28 cellular contexts compared by ENCODE assay signal in the genomic region with DNA sequence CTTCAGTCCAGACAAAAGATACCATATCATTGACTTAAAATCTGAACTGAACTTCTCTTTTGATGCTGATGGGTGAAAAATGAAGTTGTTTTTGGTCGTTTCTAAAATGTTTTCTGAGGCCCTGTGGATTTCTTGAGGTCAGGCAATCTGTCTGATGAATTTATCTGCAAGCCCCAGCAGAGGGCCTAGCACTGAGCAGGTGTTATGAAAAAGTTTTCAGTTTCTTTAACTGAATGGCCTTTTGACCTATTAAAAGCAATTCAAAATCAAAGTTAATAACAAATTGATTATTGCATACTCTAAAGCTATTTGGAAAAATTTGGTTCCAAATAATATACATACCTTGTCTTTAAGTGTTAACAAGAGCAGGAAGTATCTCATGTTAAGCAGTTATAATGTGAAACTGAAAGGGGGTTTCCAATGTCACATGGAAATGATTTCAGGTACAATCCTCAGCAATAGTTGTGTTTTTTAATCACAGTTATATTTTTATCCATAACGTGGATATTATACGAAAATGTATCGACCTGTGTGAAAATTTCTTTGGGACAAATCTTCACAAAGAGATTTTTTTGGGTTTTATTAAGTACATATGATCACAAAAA.
"Had no signal": no experiment of that assay in that cellular context is flagged by ENCODE, and none has a peak within 500 bp of the region (broad histone marks: within the 10 kb centered on the region; RNA-seq: fewer than 3 reads in every experiment).

No MANE protein-coding gene starts in this region.

- H3K4me1 ChIP-seq: colonic mucosa, esophagus muscularis mucosa, foreskin keratinocyte, gastroesophageal sphincter, heart left ventricle, parathyroid adenoma, right atrium auricular region, tibial nerve, upper lobe of left lung had no signal

- DNase-seq: colonic mucosa; effector CD8-positive, alpha-beta T cell; foreskin keratinocyte; heart left ventricle; mesenchymal stem cell; mucosa of descending colon; naive B cell; stimulated activated CD4-positive, alpha-beta T cell treated with anti-CD3 and anti-CD28 coated beads, Interleukin-12 subunit alpha, Interleukin-12 subunit beta, amount 100 ng/mL, for 4 hours; stimulated activated CD4-positive, alpha-beta T cell treated with anti-CD3 and anti-CD28 coated beads, Interleukin-1b, Interleukin-23, amount 100 ng/mL, for 48 hours; stimulated activated CD4-positive, alpha-beta T cell treated with anti-CD3 and anti-CD28 coated beads, Interleukin-4, amount 100 ng/mL, for 24 hours; stimulated activated naive CD8-positive, alpha-beta T cell treated with anti-CD3 and anti-CD28 coated beads, Interleukin-15, Interleukin-2, amounts not matched to agents 100 U/mL and 50 U/mL, for 24 hours; upper lobe of left lung had no signal

- H3K4me3 ChIP-seq: colonic mucosa, esophagus muscularis mucosa, gastroesophageal sphincter, heart left ventricle, hepatocyte, mucosa of descending colon, right atrium auricular region, smooth muscle cell, thoracic aorta, tibial nerve, upper lobe of left lung had no signal

- H3K9me3 ChIP-seq: colonic mucosa, gastroesophageal sphincter, heart left ventricle, mucosa of descending colon, thoracic aorta, tibial nerve, upper lobe of left lung had no signal

- H2AFZ ChIP-seq: hepatocyte, parathyroid adenoma had no signal

- H3K36me3 ChIP-seq: colonic mucosa, esophagus muscularis mucosa, gastroesophageal sphincter, heart left ventricle, right atrium auricular region, thoracic aorta, tibial nerve, upper lobe of left lung had no signal

- H3K4me1 Mint-ChIP-seq: mesothelial cell of epicardium; naive B cell; stimulated activated effector memory CD8-positive, alpha-beta T cell treated with anti-CD3 and anti-CD28 coated beads, Interleukin-12 subunit alpha, Interleukin-12 subunit beta, amount 100 ng/mL, for 72 hours had no signal

- H3K4me3 Mint-ChIP-seq: dendritic cell treated with granulocyte-macrophage colony-stimulating factor and Interleukin-4, amounts not matched to agents 40 ng/mL and 50 ng/mL, for 4 days; mesothelial cell of epicardium; naive B cell; natural killer cell treated with Interleukin-12 subunit alpha and Interleukin-12 subunit beta and Interleukin-15 and Interleukin-18, amount 100 ng/mL, for 72 hours; neural crest cell; stimulated activated effector memory CD8-positive, alpha-beta T cell treated with anti-CD3 and anti-CD28 coated beads, Interleukin-12 subunit alpha, Interleukin-12 subunit beta, amount 100 ng/mL, for 72 hours had no signal

- H3K27ac ChIP-seq: colonic mucosa, esophagus muscularis mucosa, foreskin keratinocyte, gastroesophageal sphincter, heart left ventricle, hepatocyte, parathyroid adenoma, right atrium auricular region, thoracic aorta, tibial nerve, upper lobe of left lung had no signal

- H3K27ac Mint-ChIP-seq: dendritic cell treated with granulocyte-macrophage colony-stimulating factor and Interleukin-4, amounts not matched to agents 40 ng/mL and 50 ng/mL, for 4 days; mesothelial cell of epicardium; naive B cell; natural killer cell treated with Interleukin-12 subunit alpha and Interleukin-12 subunit beta and Interleukin-15 and Interleukin-18, amount 100 ng/mL, for 72 hours; progenitor cell of endocrine pancreas; stimulated activated effector memory CD8-positive, alpha-beta T cell treated with anti-CD3 and anti-CD28 coated beads, Interleukin-12 subunit alpha, Interleukin-12 subunit beta, amount 100 ng/mL, for 72 hours had no signal

- ATAC-seq: foreskin keratinocyte; gastroesophageal sphincter; heart left ventricle; left lobe of liver; mucosa of descending colon; natural killer cell treated with Interleukin-12 subunit alpha and Interleukin-12 subunit beta and Interleukin-15 and Interleukin-18, amount 100 ng/mL, for 72 hours; sciatic nerve; stimulated activated effector memory CD8-positive, alpha-beta T cell treated with anti-CD3 and anti-CD28 coated beads, Interleukin-12 subunit alpha, Interleukin-12 subunit beta, amount 100 ng/mL, for 72 hours; stimulated activated naive CD8-positive, alpha-beta T cell treated with anti-CD3 and anti-CD28 coated beads, Interleukin-15, Interleukin-2, amounts not matched to agents 100 U/mL and 50 U/mL, for 24 hours had no signal

- H3K27me3 ChIP-seq: colonic mucosa, esophagus muscularis mucosa, foreskin keratinocyte, gastroesophageal sphincter, heart left ventricle, hepatocyte, right atrium auricular region, tibial nerve, upper lobe of left lung had no signal

- H3K9ac ChIP-seq: parathyroid adenoma had no signal

- H3K36me3 Mint-ChIP-seq: mesothelial cell of epicardium; naive B cell; natural killer cell treated with Interleukin-12 subunit alpha and Interleukin-12 subunit beta and Interleukin-15 and Interleukin-18, amount 100 ng/mL, for 72 hours; stimulated activated effector memory CD8-positive, alpha-beta T cell treated with anti-CD3 and anti-CD28 coated beads, Interleukin-12 subunit alpha, Interleukin-12 subunit beta, amount 100 ng/mL, for 72 hours had no signal

- H3K4me2 ChIP-seq: hepatocyte, smooth muscle cell had no signal

- H3K27me3 Mint-ChIP-seq: dendritic cell treated with granulocyte-macrophage colony-stimulating factor and Interleukin-4, amounts not matched to agents 40 ng/mL and 50 ng/mL, for 4 days; naive B cell; progenitor cell of endocrine pancreas had no signal

- H3K79me2 ChIP-seq: hepatocyte, parathyroid adenoma had no signal
